ENCODE assay signal across 10 cellular contexts in the genomic region with DNA sequence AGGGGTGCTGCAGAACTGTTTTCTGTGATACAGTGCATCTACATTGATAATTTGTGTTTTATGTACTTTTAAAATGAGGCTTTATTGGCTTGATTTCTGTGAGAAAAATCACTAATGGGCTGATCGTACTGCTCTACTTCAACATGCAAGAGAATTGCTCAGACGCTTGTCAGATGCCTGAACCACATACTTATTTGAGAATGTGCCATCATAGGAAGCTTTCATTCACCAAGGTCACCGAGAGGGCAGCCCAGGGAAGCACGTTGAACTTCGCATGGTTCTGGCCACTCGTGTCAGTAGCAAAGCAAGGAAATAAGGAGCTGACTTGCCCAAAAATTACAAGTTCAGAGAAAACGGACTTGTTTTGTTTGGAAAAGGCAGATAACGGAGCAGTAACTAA.
DNase-seq lines count a peak whose midpoint lies in the region; ATAC-seq and FAIRE-seq lines count a peak whose summit lies in the region.
"Had no signal": no experiment of that assay in that cellular context is flagged by ENCODE, and none has a peak within 500 bp of the region (broad histone marks: within the 10 kb centered on the region; RNA-seq: fewer than 3 reads in every experiment).

No MANE protein-coding gene starts in this region.

- peaks cover 48% of the 10 kb centered on the region for H3K4me1 ChIP-seq in ACC112 (ENCODE audit: control insufficient read depth, insufficient read depth, low read length, unreplicated experiment)

- H2AFZ ChIP-seq in ACC112 (ENCODE audit: low read length, unreplicated experiment) = no peak overlapping the region

- ATAC-seq in HG03378 (IDR thresholded peaks at IDR 0.05; ENCODE audit: unreplicated experiment) (no peak), HG03280 (IDR thresholded peaks at IDR 0.05; ENCODE audit: unreplicated experiment) (no peak)

- H3K79me2 ChIP-seq in ACC112 (ENCODE audit: control insufficient read depth, insufficient read depth, low read length, unreplicated experiment) = peaks cover 4% of the 10 kb centered on the region

- DNase-seq in RCC 7860 (ENCODE audit: low spot score) = peak; percentile 73
- peak; percentile 91 for DNase-seq in fibroblast of peridontal ligament (ENCODE audit: extremely low read depth)
- DNase-seq in myocyte (ENCODE audit: low read depth) = peak; percentile 77
- no peak for DNase-seq in urothelium cell line (ENCODE audit: low spot score)
- no peak for DNase-seq in NCI-H2029 (lab: John Stamatoyannopoulos, UW)
- DNase-seq: activated gamma-delta T cell had no signal

- no peaks in the 10 kb centered on the region for H3K27me3 ChIP-seq in ACC112 (ENCODE audit: insufficient read depth, low read length)
- H3K27me3 ChIP-seq: BLaER1 treated with 17β-estradiol and CSF1 and Interleukin-3, amounts not matched to agents 10 nM and 100 nM had no signal

- FAIRE-seq in RCC 7860 (lab: Jason Lieb, UNC) = peak; percentile 69
- FAIRE-seq in urothelium cell line (lab: Jason Lieb, UNC) = no peak

- H3K4me3 ChIP-seq in ACC112 (ENCODE audit: low read depth, low read length) = peak overlapping the region; percentile 73
- H3K4me3 ChIP-seq: BLaER1 treated with 17β-estradiol and CSF1 and Interleukin-3, amounts not matched to agents 10 nM and 100 nM had no signal

- peak overlapping the region; percentile 100 for H3K27ac ChIP-seq in ACC112 (ENCODE audit: low read depth, low read length)
- H3K27ac ChIP-seq: BLaER1 treated with 17β-estradiol and CSF1 and Interleukin-3, amounts not matched to agents 10 nM and 100 nM had no signal

- peaks cover 10% of the 10 kb centered on the region for H3K36me3 ChIP-seq in ACC112 (ENCODE audit: insufficient read depth, low read length)

Comparison
In these comparisons a context has a peak if more than half of its experiments do, and no peak if none do; other contexts are left out.
1. DNase-seq: peak in RCC 7860 (single experiment), fibroblast of peridontal ligament (single experiment) and myocyte (single experiment); none in urothelium cell line (single experiment) and NCI-H2029 (single experiment).